10 cellular contexts compared by ENCODE assay signal in genomic region chr10:80458263-80458625, GRCh38. TPM values are rescaled to one million over a fixed set of nuclear protein-coding genes. Genes with fewer than 3 reads are reported as not detected.
DNase-seq lines count a peak whose midpoint lies in the region; ATAC-seq, FAIRE-seq and TF ChIP-seq lines count a peak whose summit lies in the region.
"Had no signal": no experiment of that assay in that cellular context is flagged by ENCODE, and none has a peak within 500 bp of the region (broad histone marks: within the 10 kb centered on the region; RNA-seq: fewer than 3 reads in every experiment).

No MANE protein-coding gene starts in this region.

- peaks cover 67% of the 10 kb centered on the region for H3K4me1 Mint-ChIP-seq in Calu3 (ENCODE audit: low read depth, unreplicated experiment)
- H3K4me1 Mint-ChIP-seq in T-cell: peaks cover 80 to 84% (median 82%) of the 10 kb centered on the region in 3 donors

- H3K27me3 Mint-ChIP-seq in Calu3 (ENCODE audit: unreplicated experiment) (no peaks in the 10 kb centered on the region), T-cell (no peaks in the 10 kb centered on the region)

- no peak for FAIRE-seq in GM12891 (lab: Jason Lieb, UNC)
- FAIRE-seq: G401.6 had no signal

- 45 to 52% (median 48%) methylated on average over 4 of the region's 4 CpGs for WGBS in psoas muscle, 3 donors
- 83 to 100% methylated on average over 1 of the region's 4 CpGs for WGBS in gastroesophageal sphincter (ENCODE audit: low coverage in 1 of 2), 2 donors

- H3K36me3 Mint-ChIP-seq in Calu3 (ENCODE audit: insufficient read depth, unreplicated experiment) (peaks cover 50% of the 10 kb centered on the region), T-cell (peaks cover 24% of the 10 kb centered on the region)

- POLR2A ChIA-PET in T-cell (lab: Charles Lee): interaction anchor here (0.7 to 2.6 kb wide), 3 partner anchors 8 to 31 kb away, joined by 3 to 9 read pairs (median 8); no protein-coding TSS in a partner anchor

- H3K4me3 Mint-ChIP-seq in Calu3 (ENCODE audit: low read depth, unreplicated experiment) (peak overlapping the region; percentile 58), T-cell (peak overlapping the region in 2 of 3 donors; percentile 98 to 99)

- DNase-seq in Calu3: no peak
- DNase-seq in T-cell: no peak
- no peak for DNase-seq in epithelial cell of prostate (ENCODE audit: low read depth, low spot score)
- no peak for DNase-seq in psoas muscle
- no peak for DNase-seq in stimulated activated CD4-positive, alpha-beta T cell treated with anti-CD3 and anti-CD28 coated beads, Interleukin-1b, Interleukin-23, amount 100 ng/mL, for 48 hours
- no peak for DNase-seq in GM12891 (ENCODE audit: insufficient read length, low spot score)
- no peak for DNase-seq in NCI-H82 (lab: John Stamatoyannopoulos, UW)
- DNase-seq: NCI-H1092 treated with DMSO at 0.1 percent for 48 hours had no signal

- no peaks in the 10 kb centered on the region for H3K27me3 ChIP-seq in psoas muscle (ENCODE audit: insufficient read depth in 3 of 3, low read length in 2 of 3)
- H3K27me3 ChIP-seq in gastroesophageal sphincter: no peaks in the 10 kb centered on the region

- TF ChIP-seq POLR2A in GM12891 (IDR thresholded peaks at IDR 0.05; ENCODE audit: low read depth, low read length) (no peak), gastroesophageal sphincter (IDR thresholded peaks at IDR 0.05) (no peak)

- CTCF ChIA-PET in Calu3 (lab: Charles Lee): interaction anchor here (0.6 to 10.0 kb wide), 4 partner anchors 14 to 60 kb away, joined by 3 to 122 read pairs (median 4); no protein-coding TSS in a partner anchor
- CTCF ChIA-PET in T-cell (lab: Charles Lee): interaction anchor here (1.3 to 3.7 kb wide), 5 partner anchors 10 to 47 kb away, joined by 5 to 22 read pairs (median 9); no protein-coding TSS in a partner anchor

- H3K9me3 ChIP-seq in psoas muscle: no peaks in the 10 kb centered on the region
- H3K9me3 ChIP-seq in gastroesophageal sphincter: no peaks in the 10 kb centered on the region

- H3K4me1 ChIP-seq in psoas muscle (peaks cover 63% of the 10 kb centered on the region), gastroesophageal sphincter (peaks cover 6 to 89% (median 67%) of the 10 kb centered on the region in 3 donors)

- H3K27ac Mint-ChIP-seq in Calu3 (ENCODE audit: unreplicated experiment) (peak overlapping the region; percentile 94), T-cell (peak overlapping the region; percentile 95 to 99)

- intact Hi-C loops in Calu3 (cut with micrococcal nuclease; ENCODE audit: unreplicated experiment): no loop called here
- intact Hi-C loops in psoas muscle (cut with DNase I): no loop called here

- no peak for ATAC-seq in T-cell (replicated peaks in 1 of 4)
- ATAC-seq in psoas muscle: no peak
- ATAC-seq in gastroesophageal sphincter: no peak

- BruUV-seq in Calu3 (replicated peaks; lab: Mats Ljungman, UMichigan): no TSS peak

- TF ChIP-seq CTCF in Calu3 (IDR thresholded peaks at IDR 0.05; ENCODE audit: unreplicated experiment): peak; percentile 9
- TF ChIP-seq CTCF in psoas muscle (IDR thresholded peaks at IDR 0.05): no peak
- TF ChIP-seq CTCF in gastroesophageal sphincter (IDR thresholded peaks at IDR 0.05): no peak

- H3K4me3 ChIP-seq in psoas muscle (peak overlapping the region; percentile 28), gastroesophageal sphincter (no peak overlapping the region)

- TF ChIP-seq EP300 in gastroesophageal sphincter (IDR thresholded peaks at IDR 0.05): no peak

- no peaks in the 10 kb centered on the region for H3K9me3 Mint-ChIP-seq in Calu3 (ENCODE audit: low read depth, unreplicated experiment)
- no peaks in the 10 kb centered on the region for H3K9me3 Mint-ChIP-seq in T-cell

- H3K36me3 ChIP-seq in psoas muscle (ENCODE audit: insufficient read depth in 1 of 2, low read depth in 1 of 2) (no peaks in the 10 kb centered on the region), gastroesophageal sphincter (no peaks in the 10 kb centered on the region)

- H3K27ac ChIP-seq in epithelial cell of prostate: peak overlapping the region; percentile 99
- no peak overlapping the region for H3K27ac ChIP-seq in psoas muscle
- H3K27ac ChIP-seq in gastroesophageal sphincter: peak overlapping the region in 2 of 4 donors; percentile 18 to 75

TF ChIP-seq in GM12891, 5 proteins besides CTCF, POLR2A, EP300 and RAD21:
- no peak for TF ChIP-seq SPI1 (IDR thresholded peaks at IDR 0.05; ENCODE audit: low read depth, low read length)
- no peak for TF ChIP-seq POU2F2 (IDR thresholded peaks at IDR 0.05; ENCODE audit: low read depth, low read length)
- TF ChIP-seq TAF1 (IDR thresholded peaks at IDR 0.05; ENCODE audit: low read depth, low read length): no peak
- no peak for TF ChIP-seq POLR2AphosphoS5 (IDR thresholded peaks at IDR 0.05; ENCODE audit: low read depth, low read length)
- TF ChIP-seq PAX5 (IDR thresholded peaks at IDR 0.05; ENCODE audit: insufficient read depth, low read length, severe bottlenecking): no peak

RNA-seq across cellular contexts. Expression of gene TSPAN14, which starts 4.1 kb away (rescaled TPM):
- total RNA-seq in Calu3 (2022) (98.6 and 116 TPM in 2 replicates), T-cell (100 to 1,000 TPM; 130 to 204 (median 194) TPM), psoas muscle (10 to 100 TPM; 23.9 to 33.3 (median 25.7) TPM), gastroesophageal sphincter (10 to 100 TPM; 23.3 to 52.4 (median 37.1) TPM)
- 10 to 100 TPM; 19.4 to 20.0 (median 19.6) TPM for polyA plus RNA-seq in psoas muscle
- 5.2 TPM for polyA plus RNA-seq in GM12891 (2012; ENCODE audit: low read depth, missing spikeins)

RNA-seq across cellular contexts. Expression of gene PRXL2A, which starts 49.9 kb away (rescaled TPM):
- total RNA-seq in Calu3 (2022) (61.4 and 67.2 TPM in 2 replicates), T-cell (1 to 10 TPM; 2.9 to 6.3 (median 5.2) TPM), psoas muscle (10 to 100 TPM; 34.2 to 51.8 (median 41.4) TPM), gastroesophageal sphincter (10 to 100 TPM; 26.4 to 29.4 (median 26.6) TPM)
- polyA plus RNA-seq in psoas muscle: 10 to 100 TPM; 19.0 to 39.9 (median 28.4) TPM
- polyA plus RNA-seq in GM12891 (2012; ENCODE audit: low read depth, missing spikeins): 10.2 TPM
